ENCODE assay signal across 1 cellular context in the genomic region with DNA sequence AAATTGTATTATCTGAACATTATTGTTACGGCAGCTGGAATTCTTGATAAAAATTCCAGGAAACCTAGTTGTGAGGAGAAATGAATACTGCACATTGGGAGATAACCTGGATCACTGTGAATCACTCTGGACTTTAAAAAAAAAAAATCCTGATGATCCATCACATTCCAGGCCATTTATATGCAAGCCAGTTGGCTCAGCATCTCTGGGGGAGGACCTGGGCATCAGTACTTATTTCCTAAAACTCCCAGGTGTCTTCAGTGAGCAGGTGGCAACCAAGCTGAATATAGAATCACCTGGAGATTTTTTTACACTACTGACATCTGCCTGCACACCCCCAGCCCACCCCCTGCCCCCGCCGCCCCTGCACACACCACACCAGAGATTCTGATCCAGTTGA.
TF ChIP-seq lines count a peak whose summit lies in the region.

No MANE protein-coding gene starts in this region.

TF ChIP-seq in SK-N-SH treated with all-trans-retinoic acid at 6 μM for 48 hours, 23 proteins besides CTCF, POLR2A, EP300 and RAD21 (continued from another document):
- no peak for TF ChIP-seq TOX (CRISPR knock-in tag; IDR thresholded peaks at IDR 0.05; ENCODE audit: borderline replicate concordance)
- no peak for TF ChIP-seq ZNF565 (CRISPR knock-in tag; conservative IDR thresholded peaks at IDR 0.05; ENCODE audit: low read depth)
- TF ChIP-seq CSDC2 (CRISPR knock-in tag; IDR thresholded peaks at IDR 0.05) = no peak
- TF ChIP-seq SNAI2 (CRISPR knock-in tag; IDR thresholded peaks at IDR 0.05) = no peak
- TF ChIP-seq ZFP3 (CRISPR knock-in tag; IDR thresholded peaks at IDR 0.05) = no peak
- TF ChIP-seq RARB (CRISPR knock-in tag; IDR thresholded peaks at IDR 0.05) = no peak
- TF ChIP-seq, protein P1, sequence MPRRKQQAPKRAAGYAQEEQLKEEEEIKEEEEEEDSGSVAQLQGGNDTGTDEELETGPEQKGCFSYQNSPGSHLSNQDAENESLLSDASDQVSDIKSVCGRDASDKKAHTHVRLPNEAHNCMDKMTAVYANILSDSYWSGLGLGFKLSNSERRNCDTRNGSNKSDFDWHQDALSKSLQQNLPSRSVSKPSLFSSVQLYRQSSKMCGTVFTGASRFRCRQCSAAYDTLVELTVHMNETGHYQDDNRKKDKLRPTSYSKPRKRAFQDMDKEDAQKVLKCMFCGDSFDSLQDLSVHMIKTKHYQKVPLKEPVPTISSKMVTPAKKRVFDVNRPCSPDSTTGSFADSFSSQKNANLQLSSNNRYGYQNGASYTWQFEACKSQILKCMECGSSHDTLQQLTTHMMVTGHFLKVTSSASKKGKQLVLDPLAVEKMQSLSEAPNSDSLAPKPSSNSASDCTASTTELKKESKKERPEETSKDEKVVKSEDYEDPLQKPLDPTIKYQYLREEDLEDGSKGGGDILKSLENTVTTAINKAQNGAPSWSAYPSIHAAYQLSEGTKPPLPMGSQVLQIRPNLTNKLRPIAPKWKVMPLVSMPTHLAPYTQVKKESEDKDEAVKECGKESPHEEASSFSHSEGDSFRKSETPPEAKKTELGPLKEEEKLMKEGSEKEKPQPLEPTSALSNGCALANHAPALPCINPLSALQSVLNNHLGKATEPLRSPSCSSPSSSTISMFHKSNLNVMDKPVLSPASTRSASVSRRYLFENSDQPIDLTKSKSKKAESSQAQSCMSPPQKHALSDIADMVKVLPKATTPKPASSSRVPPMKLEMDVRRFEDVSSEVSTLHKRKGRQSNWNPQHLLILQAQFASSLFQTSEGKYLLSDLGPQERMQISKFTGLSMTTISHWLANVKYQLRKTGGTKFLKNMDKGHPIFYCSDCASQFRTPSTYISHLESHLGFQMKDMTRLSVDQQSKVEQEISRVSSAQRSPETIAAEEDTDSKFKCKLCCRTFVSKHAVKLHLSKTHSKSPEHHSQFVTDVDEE (CRISPR knock-in tag; IDR thresholded peaks at IDR 0.05) = no peak
- TF ChIP-seq ZNF8 (CRISPR knock-in tag; IDR thresholded peaks at IDR 0.05) = no peak
